Comparison of ENCODE assay signal across 9 cellular contexts in genomic region chr5:141753971-141754713, GRCh38.
DNase-seq lines count a peak whose midpoint lies in the region; ATAC-seq and TF ChIP-seq lines count a peak whose summit lies in the region.
"Had no signal": no experiment of that assay in that cellular context is flagged by ENCODE, and none has a peak within 500 bp of the region (broad histone marks: within the 10 kb centered on the region; RNA-seq: fewer than 3 reads in every experiment).

No MANE protein-coding gene starts in this region.

- H3K4me3 Mint-ChIP-seq in activated CD8-positive, alpha-beta T cell treated with anti-CD3 and anti-CD28 coated beads for 36 hours = no peak overlapping the region
- no peak overlapping the region for H3K4me3 Mint-ChIP-seq in type B pancreatic cell

- TF ChIP-seq CTCF in activated CD8-positive, alpha-beta T cell treated with anti-CD3 and anti-CD28 coated beads for 36 hours (IDR thresholded peaks at IDR 0.05) = no peak
- TF ChIP-seq CTCF in Peyer's patch (IDR thresholded peaks at IDR 0.05) = no peak
- TF ChIP-seq CTCF in type B pancreatic cell (conservative IDR thresholded peaks at IDR 0.05) = no peak

- no peak overlapping the region for H3K4me3 ChIP-seq in Peyer's patch

- H3K9me3 Mint-ChIP-seq in activated CD8-positive, alpha-beta T cell treated with anti-CD3 and anti-CD28 coated beads for 36 hours = no peaks in the 10 kb centered on the region
- no peaks in the 10 kb centered on the region for H3K9me3 Mint-ChIP-seq in type B pancreatic cell

- POLR2A ChIA-PET in activated CD8-positive, alpha-beta T cell treated with anti-CD3 and anti-CD28 coated beads for 36 hours (lab: Charles Lee) = no interaction called here

- no peaks in the 10 kb centered on the region for H3K36me3 Mint-ChIP-seq in activated CD8-positive, alpha-beta T cell treated with anti-CD3 and anti-CD28 coated beads for 36 hours (ENCODE audit: low read depth)
- H3K36me3 Mint-ChIP-seq in type B pancreatic cell = no peaks in the 10 kb centered on the region

- no peak for TF ChIP-seq POLR2A in Peyer's patch (IDR thresholded peaks at IDR 0.05)

- H3K4me1 ChIP-seq in Peyer's patch = no peaks in the 10 kb centered on the region

- CTCF ChIA-PET in activated CD8-positive, alpha-beta T cell treated with anti-CD3 and anti-CD28 coated beads for 36 hours (lab: Charles Lee) = interaction anchor here (1.1 kb wide), 1 partner anchor 125 kb away, joined by 3 read pairs; no protein-coding TSS in a partner anchor

- no peak overlapping the region for H3K27ac Mint-ChIP-seq in activated CD8-positive, alpha-beta T cell treated with anti-CD3 and anti-CD28 coated beads for 36 hours
- H3K27ac Mint-ChIP-seq in type B pancreatic cell = no peak overlapping the region

- H3K27me3 ChIP-seq in Peyer's patch = no peaks in the 10 kb centered on the region

- H3K27ac ChIP-seq in Peyer's patch = no peak overlapping the region

- peaks cover 51% of the 10 kb centered on the region for H3K27me3 Mint-ChIP-seq in activated CD8-positive, alpha-beta T cell treated with anti-CD3 and anti-CD28 coated beads for 36 hours
- peaks cover 53% of the 10 kb centered on the region for H3K27me3 Mint-ChIP-seq in type B pancreatic cell

- peak; percentile 19 for DNase-seq in COLO829 (ENCODE audit: low spot score)
- DNase-seq in HPDE6-E6E7 (ENCODE audit: extremely low spot score) = peak; percentile 59
- DNase-seq in activated CD8-positive, alpha-beta T cell treated with anti-CD3 and anti-CD28 coated beads for 36 hours = peak; percentile 53
- DNase-seq in iPS-NIHi7 (ENCODE audit: extremely low spot score) = peak; percentile 84
- DNase-seq in Peyer's patch = no peak
- no peak for DNase-seq in type B pancreatic cell (ENCODE audit: extremely low spot score, unreplicated experiment)
- no peak for DNase-seq in midbrain (lab: John Stamatoyannopoulos, UW)
- DNase-seq: hypothalamus had no signal

- H3K4me1 Mint-ChIP-seq in activated CD8-positive, alpha-beta T cell treated with anti-CD3 and anti-CD28 coated beads for 36 hours (ENCODE audit: low read depth) = no peaks in the 10 kb centered on the region
- H3K4me1 Mint-ChIP-seq in type B pancreatic cell (ENCODE audit: unreplicated experiment) = peaks cover 8% of the 10 kb centered on the region

- no peaks in the 10 kb centered on the region for H3K36me3 ChIP-seq in Peyer's patch

- H3K9me3 ChIP-seq in Peyer's patch = no peaks in the 10 kb centered on the region

- no peak for ATAC-seq in activated CD8-positive, alpha-beta T cell treated with anti-CD3 and anti-CD28 coated beads for 36 hours
- no peak for ATAC-seq in GM18867 (IDR thresholded peaks at IDR 0.05; ENCODE audit: unreplicated experiment)

- intact Hi-C loops in activated CD8-positive, alpha-beta T cell treated with anti-CD3 and anti-CD28 coated beads for 36 hours (cut with micrococcal nuclease) = no loop called here

Comparison
In these comparisons a context has a peak if more than half of its experiments do, and no peak if none do; other contexts are left out.
1. DNase-seq: peak in COLO829 (single experiment), HPDE6-E6E7 (single experiment), activated CD8-positive, alpha-beta T cell treated with anti-CD3 and anti-CD28 coated beads for 36 hours (single experiment) and iPS-NIHi7 (single experiment); none in Peyer's patch (0 of 3), type B pancreatic cell (single experiment) and midbrain (single experiment).